11 cellular contexts compared by ENCODE assay signal in the genomic region with DNA sequence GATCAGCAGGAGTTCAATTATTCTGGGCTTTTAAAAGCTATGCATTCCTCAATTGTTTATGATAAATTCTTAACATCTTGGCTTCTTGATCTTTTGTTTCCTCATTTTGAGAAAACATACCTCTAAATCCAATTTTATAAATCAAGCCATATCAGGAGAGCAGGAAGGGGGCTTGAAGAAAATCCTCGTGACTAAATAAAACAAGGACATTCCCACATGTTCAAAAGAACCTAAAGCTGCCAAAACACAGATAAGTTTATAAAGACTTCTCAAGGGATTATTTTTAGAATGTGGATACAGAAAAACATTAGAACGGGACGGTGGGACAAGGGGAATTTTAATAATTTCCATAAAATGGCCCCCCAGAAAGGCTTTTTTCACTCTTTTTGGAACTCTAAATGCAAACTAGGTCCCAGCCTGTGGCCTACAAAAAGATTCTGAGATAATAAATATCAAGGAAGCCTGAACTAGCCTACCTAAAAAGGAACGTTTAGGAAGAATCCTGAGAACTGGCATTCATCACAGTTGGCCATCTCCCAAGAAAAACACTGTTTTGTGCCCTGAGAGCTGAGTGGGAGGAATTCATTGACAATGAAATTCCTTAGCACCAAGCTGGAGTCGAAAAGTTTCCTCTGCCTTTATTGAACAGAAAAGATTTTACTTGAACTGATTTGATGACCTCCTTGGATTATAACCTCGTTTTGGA. TPM values are rescaled to one million over a fixed set of nuclear protein-coding genes. Genes with fewer than 3 reads are reported as not detected.
DNase-seq lines count a peak whose midpoint lies in the region; ATAC-seq and TF ChIP-seq lines count a peak whose summit lies in the region.
"Had no signal": no experiment of that assay in that cellular context is flagged by ENCODE, and none has a peak within 500 bp of the region (broad histone marks: within the 10 kb centered on the region; RNA-seq: fewer than 3 reads in every experiment).

No MANE protein-coding gene starts in this region.

- no peaks in the 10 kb centered on the region for H3K9me3 Mint-ChIP-seq in T-cell
- H3K9me3 Mint-ChIP-seq: T-helper 2 cell treated with Interferon-gamma antibody and Interleukin-4, amounts not matched to agents 5 μg/mL and 100 μg/mL, for 36 hours had no signal

- H3K4me3 Mint-ChIP-seq in T-cell: no peak overlapping the region
- H3K4me3 Mint-ChIP-seq: T-helper 2 cell treated with Interferon-gamma antibody and Interleukin-4, amounts not matched to agents 5 μg/mL and 100 μg/mL, for 36 hours had no signal

- H3K36me3 Mint-ChIP-seq in T-cell: peaks cover 4% of the 10 kb centered on the region

- no peak overlapping the region for H3K4me3 ChIP-seq in astrocyte of the spinal cord (ENCODE audit: low read depth, low read length)

- POLR2A ChIA-PET in T-cell (lab: Charles Lee): interaction anchor here in 1 of 2 donors (0.6 kb wide), 1 partner anchor 18 kb away, joined by 5 read pairs; no protein-coding TSS in a partner anchor

- no peak for ATAC-seq in T-cell (replicated peaks in 1 of 4)
- no peak for ATAC-seq in HG03432 (IDR thresholded peaks at IDR 0.05; ENCODE audit: unreplicated experiment)

- H3K4me1 Mint-ChIP-seq in T-cell: no peaks in the 10 kb centered on the region

- DNase-seq in GM03348 (ENCODE audit: low spot score) (peak; percentile 35), astrocyte of the spinal cord (ENCODE audit: low read depth, low spot score) (peak; percentile 85), hepatic stellate cell (ENCODE audit: low spot score) (peak; percentile 47), renal cortical epithelial cell (ENCODE audit: low read depth) (peak; percentile 95), NCI-H2227 treated with DMSO at 0.1 percent for 48 hours (lab: John Stamatoyannopoulos, UW) (no peak), T-cell (no peak), GOT3 (lab: John Stamatoyannopoulos, UW) (no peak)
- DNase-seq: cortex of kidney, MV-4-11 had no signal

- TF ChIP-seq CTCF in astrocyte of the spinal cord (IDR thresholded peaks at IDR 0.05; ENCODE audit: low read depth, low read length): no peak

- in situ Hi-C loops in astrocyte of the spinal cord (cut with HindIII; ENCODE audit: low sequenced_read_pairs): no loop called here

- H3K27ac Mint-ChIP-seq in T-cell: no peak overlapping the region
- H3K27ac Mint-ChIP-seq: T-helper 2 cell treated with Interferon-gamma antibody and Interleukin-4, amounts not matched to agents 5 μg/mL and 100 μg/mL, for 36 hours had no signal

- H3K27me3 Mint-ChIP-seq in T-cell: no peaks in the 10 kb centered on the region

- CTCF ChIA-PET in T-cell (lab: Charles Lee): interaction anchor here in 1 of 2 donors (0.5 kb wide), 1 partner anchor 464 kb away, joined by 4 read pairs; no protein-coding TSS in a partner anchor

RNA-seq across cellular contexts. Expression of a gene that starts 30.1 kb away (rescaled TPM):
- total RNA-seq in renal cortical epithelial cell: not detected in 2 replicates
- not detected for total RNA-seq in T-cell

RNA-seq across cellular contexts. Expression of a gene that starts 30.2 kb away (rescaled TPM):
- total RNA-seq in renal cortical epithelial cell (0.89 and 3.8 TPM in 2 replicates), T-cell (1 to 10 TPM; 2.2 to 4.7 (median 3.1) TPM)

Comparison
In these comparisons a context has a peak if more than half of its experiments do, and no peak if none do; other contexts are left out.
1. DNase-seq: peak in GM03348 (single experiment), astrocyte of the spinal cord (single experiment), hepatic stellate cell (single experiment) and renal cortical epithelial cell (single experiment); none in NCI-H2227 treated with DMSO at 0.1 percent for 48 hours (single experiment), T-cell (0 of 34) and GOT3 (single experiment).